Comparison of ENCODE assay signal across 30 cellular contexts in genomic region chr2:189116984-189117383, GRCh38.
DNase-seq lines count a peak whose midpoint lies in the region; ATAC-seq, FAIRE-seq and TF ChIP-seq lines count a peak whose summit lies in the region.
"Had no signal": no experiment of that assay in that cellular context is flagged by ENCODE, and none has a peak within 500 bp of the region (broad histone marks: within the 10 kb centered on the region; RNA-seq: fewer than 3 reads in every experiment).

No MANE protein-coding gene starts in this region.

- no peaks in the 10 kb centered on the region for H3K27me3 ChIP-seq in gastrocnemius medialis
- H3K27me3 ChIP-seq: BLaER1, upper lobe of left lung had no signal

- peaks cover 4% of the 10 kb centered on the region; the same call in 1 of the 2 replicates for H3K9me3 Mint-ChIP-seq in HFFc6
- H3K9me3 Mint-ChIP-seq: activated CD8-positive, alpha-beta T cell treated with anti-CD3 and anti-CD28 coated beads for 36 hours; naive thymus-derived CD8-positive, alpha-beta T cell had no signal

- H3K4me1 Mint-ChIP-seq in HFFc6 (ENCODE audit: low read depth): peaks cover 81% of the 10 kb centered on the region
- H3K4me1 Mint-ChIP-seq: naive thymus-derived CD8-positive, alpha-beta T cell; T-helper 17 cell had no signal

- TF ChIP-seq POLR2A in gastrocnemius medialis (IDR thresholded peaks at IDR 0.05): no peak

- in situ Hi-C loops in gastrocnemius medialis (cut with MboI; ENCODE audit: low sequenced_read_pairs in 4 of 4): loop anchor here in 1 of 4 donors (25.0 kb wide), 1 partner anchor 170 kb away; no protein-coding TSS in a partner anchor

- no peaks in the 10 kb centered on the region for H3K4me1 ChIP-seq in gastrocnemius medialis
- H3K4me1 ChIP-seq: BLaER1 had no signal

- peak overlapping the region; percentile 61 for H3K4me3 Mint-ChIP-seq in HFFc6
- H3K4me3 Mint-ChIP-seq: activated CD8-positive, alpha-beta T cell treated with anti-CD3 and anti-CD28 coated beads for 36 hours; naive thymus-derived CD8-positive, alpha-beta T cell; T-helper 17 cell had no signal

- H3K36me3 Mint-ChIP-seq in HFFc6 (ENCODE audit: low read depth): peaks cover 40% of the 10 kb centered on the region

- H3K4me3 ChIP-seq in fibroblast of villous mesenchyme (ENCODE audit: low read depth, low read length) (no peak overlapping the region), gastrocnemius medialis (no peak overlapping the region)
- H3K4me3 ChIP-seq: BLaER1, upper lobe of left lung had no signal

- H3K27ac Mint-ChIP-seq in HFFc6: peak overlapping the region; percentile 87
- H3K27ac Mint-ChIP-seq: naive thymus-derived CD8-positive, alpha-beta T cell; T-helper 17 cell had no signal

- peak; percentile 65 for FAIRE-seq in A204.1 (lab: Jason Lieb, UNC)
- no peak for FAIRE-seq in frontal cortex (lab: Jason Lieb, UNC)
- FAIRE-seq: colon, keratinocyte had no signal

- H3K9me3 ChIP-seq in gastrocnemius medialis: no peaks in the 10 kb centered on the region
- H3K9me3 ChIP-seq: BLaER1, upper lobe of left lung had no signal

- intact Hi-C loops in gastrocnemius medialis (cut with DNase I; ENCODE audit: low total_unique reads): no loop called here

- peaks cover 3% of the 10 kb centered on the region; the same call in 1 of the 2 replicates for H3K27me3 Mint-ChIP-seq in HFFc6 (ENCODE audit: insufficient read depth)
- H3K27me3 Mint-ChIP-seq: activated CD8-positive, alpha-beta T cell treated with anti-CD3 and anti-CD28 coated beads for 36 hours had no signal

- no peak overlapping the region for H3K27ac ChIP-seq in gastrocnemius medialis
- H3K27ac ChIP-seq: BLaER1, RWPE1, upper lobe of left lung had no signal

- TF ChIP-seq CTCF in HFFc6 (IDR thresholded peaks at IDR 0.05) (no peak), fibroblast of villous mesenchyme (IDR thresholded peaks at IDR 0.05; ENCODE audit: insufficient read depth, low read depth, low read length) (no peak), gastrocnemius medialis (IDR thresholded peaks at IDR 0.05 in 4 of 5, conservative IDR thresholded peaks at IDR 0.05 in 1 of 5) (no peak)

- H3K36me3 ChIP-seq in gastrocnemius medialis: no peaks in the 10 kb centered on the region
- H3K36me3 ChIP-seq: BLaER1, upper lobe of left lung had no signal

- DNase-seq in HFFc6: no peak
- DNase-seq in amniotic epithelial cell (ENCODE audit: low read depth): peak; percentile 54
- peak; percentile 43 for DNase-seq in fibroblast of villous mesenchyme (ENCODE audit: low read depth)
- no peak for DNase-seq in C1 segment of cervical spinal cord (lab: John Stamatoyannopoulos, UW)
- DNase-seq in frontal cortex (ENCODE audit: low spot score in 2 of 2): no peak
- DNase-seq in stimulated activated naive CD4-positive, alpha-beta T cell treated with Interleukin-2 at 50 U/mL for 16 hours (lab: John Stamatoyannopoulos, UW): no peak
- DNase-seq in gastrocnemius medialis: no peak
- DNase-seq: activated CD4-positive, alpha-beta T cell treated with anti-CD3 and anti-CD28 coated beads for 1 hour; activated CD8-positive, alpha-beta T cell treated with anti-CD3 and anti-CD28 coated beads for 36 hours; amniotic stem cell; COR-L47; effector CD8-positive, alpha-beta T cell; erythroblast; GDM1; glutamatergic neuron; HCEC 1CT; KG1; naive thymus-derived CD8-positive, alpha-beta T cell; NCI-H1436; NCI-H774; occipital lobe; small intestine; stimulated activated CD4-positive, alpha-beta T cell treated with anti-CD3 and anti-CD28 coated beads, Interleukin-2, amount 100 ng/mL, for 24 hours; T-helper 17 cell; upper lobe of left lung had no signal

- ATAC-seq in gastrocnemius medialis: no peak
- ATAC-seq: activated CD8-positive, alpha-beta T cell treated with anti-CD3 and anti-CD28 coated beads for 36 hours; naive thymus-derived CD8-positive, alpha-beta T cell; T-helper 17 cell had no signal

Comparison
In these comparisons a context has a peak if more than half of its experiments do, and no peak if none do; other contexts are left out.
1. DNase-seq: peak in amniotic epithelial cell (single experiment) and fibroblast of villous mesenchyme (single experiment); none in HFFc6 (single experiment), C1 segment of cervical spinal cord (0 of 14), frontal cortex (0 of 2), stimulated activated naive CD4-positive, alpha-beta T cell treated with Interleukin-2 at 50 U/mL for 16 hours (single experiment) and gastrocnemius medialis (0 of 2).